In the genomic region with DNA sequence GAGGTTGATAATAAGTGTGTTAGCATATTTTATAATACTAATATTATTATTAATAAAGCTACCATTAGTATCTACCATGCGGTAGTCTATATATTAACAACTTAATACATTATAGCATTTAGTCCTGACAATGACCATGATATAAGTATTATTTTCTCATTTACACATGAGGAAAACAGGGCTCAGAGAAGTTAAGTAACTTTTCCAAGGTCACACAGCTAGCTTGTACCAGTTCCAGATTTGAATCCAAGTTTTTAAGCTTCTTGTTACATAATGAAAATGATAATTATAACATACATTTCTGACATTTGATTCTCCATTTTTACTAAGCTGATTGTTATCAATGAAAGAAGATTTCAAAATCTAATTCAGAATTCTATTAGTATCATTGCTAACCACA, we compare ENCODE assay signal across 3 cellular contexts.
TF ChIP-seq lines count a peak whose summit lies in the region.

No MANE protein-coding gene starts in this region.

TF ChIP-seq in A549, 52 proteins besides CTCF, POLR2A, EP300 and RAD21:
- TF ChIP-seq CEBPB (IDR thresholded peaks at IDR 0.05) = no peak
- TF ChIP-seq ZFP36 (IDR thresholded peaks at IDR 0.05; ENCODE audit: borderline replicate concordance, partially characterized antibody) = peak; percentile 21

TF ChIP-seq in K562, 482 proteins besides CTCF, POLR2A, EP300 and RAD21 (continues in another document):
- TF ChIP-seq WHSC1 (IDR thresholded peaks at IDR 0.05; ENCODE audit: low read length) (no peak), KLF16 (IDR thresholded peaks at IDR 0.05) (no peak), HDAC2 (IDR thresholded peaks at IDR 0.05) (peak; percentile 61; the same call in 1 of the 2 replicates), HLTF (IDR thresholded peaks at IDR 0.05) (no peak), ZFP30 (CRISPR knock-in tag; IDR thresholded peaks at IDR 0.05; ENCODE audit: borderline replicate concordance) (no peak), U2AF1 (optimal IDR thresholded peaks at IDR 0.05; ENCODE audit: low read depth, low read length) (no peak), SPI1 (IDR thresholded peaks at IDR 0.05; ENCODE audit: borderline replicate concordance, low read depth, low read length) (no peak), ATF1 (CRISPR knock-in tag; IDR thresholded peaks at IDR 0.05) (no peak), ATF1 (tag; IDR thresholded peaks at IDR 0.05) (no peak), RCOR1 (IDR thresholded peaks at IDR 0.05; ENCODE audit: borderline replicate concordance in 1 of 2, low read depth in 2 of 2, low read length in 2 of 2) (peak in 1 of 2 experiments; percentile 46; a peak in 1 of 4 replicates), ZNF217 (CRISPR knock-in tag; IDR thresholded peaks at IDR 0.05) (no peak), KDM1A (IDR thresholded peaks at IDR 0.05) (peak; percentile 71 to 77), ZFP36 (IDR thresholded peaks at IDR 0.05; ENCODE audit: low read depth, low read length, partially characterized antibody) (peak; percentile 84), MCM7 (IDR thresholded peaks at IDR 0.05) (no peak)
- TF ChIP-seq, protein P1, sequence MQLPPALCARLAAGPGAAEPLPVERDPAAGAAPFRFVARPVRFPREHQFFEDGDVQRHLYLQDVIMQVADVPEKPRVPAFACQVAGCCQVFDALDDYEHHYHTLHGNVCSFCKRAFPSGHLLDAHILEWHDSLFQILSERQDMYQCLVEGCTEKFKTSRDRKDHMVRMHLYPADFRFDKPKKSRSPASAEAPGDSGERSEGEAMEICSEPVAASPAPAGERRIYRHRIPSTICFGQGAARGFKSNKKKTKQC (CRISPR knock-in tag; IDR thresholded peaks at IDR 0.05) = no peak
- TF ChIP-seq, protein P2, sequence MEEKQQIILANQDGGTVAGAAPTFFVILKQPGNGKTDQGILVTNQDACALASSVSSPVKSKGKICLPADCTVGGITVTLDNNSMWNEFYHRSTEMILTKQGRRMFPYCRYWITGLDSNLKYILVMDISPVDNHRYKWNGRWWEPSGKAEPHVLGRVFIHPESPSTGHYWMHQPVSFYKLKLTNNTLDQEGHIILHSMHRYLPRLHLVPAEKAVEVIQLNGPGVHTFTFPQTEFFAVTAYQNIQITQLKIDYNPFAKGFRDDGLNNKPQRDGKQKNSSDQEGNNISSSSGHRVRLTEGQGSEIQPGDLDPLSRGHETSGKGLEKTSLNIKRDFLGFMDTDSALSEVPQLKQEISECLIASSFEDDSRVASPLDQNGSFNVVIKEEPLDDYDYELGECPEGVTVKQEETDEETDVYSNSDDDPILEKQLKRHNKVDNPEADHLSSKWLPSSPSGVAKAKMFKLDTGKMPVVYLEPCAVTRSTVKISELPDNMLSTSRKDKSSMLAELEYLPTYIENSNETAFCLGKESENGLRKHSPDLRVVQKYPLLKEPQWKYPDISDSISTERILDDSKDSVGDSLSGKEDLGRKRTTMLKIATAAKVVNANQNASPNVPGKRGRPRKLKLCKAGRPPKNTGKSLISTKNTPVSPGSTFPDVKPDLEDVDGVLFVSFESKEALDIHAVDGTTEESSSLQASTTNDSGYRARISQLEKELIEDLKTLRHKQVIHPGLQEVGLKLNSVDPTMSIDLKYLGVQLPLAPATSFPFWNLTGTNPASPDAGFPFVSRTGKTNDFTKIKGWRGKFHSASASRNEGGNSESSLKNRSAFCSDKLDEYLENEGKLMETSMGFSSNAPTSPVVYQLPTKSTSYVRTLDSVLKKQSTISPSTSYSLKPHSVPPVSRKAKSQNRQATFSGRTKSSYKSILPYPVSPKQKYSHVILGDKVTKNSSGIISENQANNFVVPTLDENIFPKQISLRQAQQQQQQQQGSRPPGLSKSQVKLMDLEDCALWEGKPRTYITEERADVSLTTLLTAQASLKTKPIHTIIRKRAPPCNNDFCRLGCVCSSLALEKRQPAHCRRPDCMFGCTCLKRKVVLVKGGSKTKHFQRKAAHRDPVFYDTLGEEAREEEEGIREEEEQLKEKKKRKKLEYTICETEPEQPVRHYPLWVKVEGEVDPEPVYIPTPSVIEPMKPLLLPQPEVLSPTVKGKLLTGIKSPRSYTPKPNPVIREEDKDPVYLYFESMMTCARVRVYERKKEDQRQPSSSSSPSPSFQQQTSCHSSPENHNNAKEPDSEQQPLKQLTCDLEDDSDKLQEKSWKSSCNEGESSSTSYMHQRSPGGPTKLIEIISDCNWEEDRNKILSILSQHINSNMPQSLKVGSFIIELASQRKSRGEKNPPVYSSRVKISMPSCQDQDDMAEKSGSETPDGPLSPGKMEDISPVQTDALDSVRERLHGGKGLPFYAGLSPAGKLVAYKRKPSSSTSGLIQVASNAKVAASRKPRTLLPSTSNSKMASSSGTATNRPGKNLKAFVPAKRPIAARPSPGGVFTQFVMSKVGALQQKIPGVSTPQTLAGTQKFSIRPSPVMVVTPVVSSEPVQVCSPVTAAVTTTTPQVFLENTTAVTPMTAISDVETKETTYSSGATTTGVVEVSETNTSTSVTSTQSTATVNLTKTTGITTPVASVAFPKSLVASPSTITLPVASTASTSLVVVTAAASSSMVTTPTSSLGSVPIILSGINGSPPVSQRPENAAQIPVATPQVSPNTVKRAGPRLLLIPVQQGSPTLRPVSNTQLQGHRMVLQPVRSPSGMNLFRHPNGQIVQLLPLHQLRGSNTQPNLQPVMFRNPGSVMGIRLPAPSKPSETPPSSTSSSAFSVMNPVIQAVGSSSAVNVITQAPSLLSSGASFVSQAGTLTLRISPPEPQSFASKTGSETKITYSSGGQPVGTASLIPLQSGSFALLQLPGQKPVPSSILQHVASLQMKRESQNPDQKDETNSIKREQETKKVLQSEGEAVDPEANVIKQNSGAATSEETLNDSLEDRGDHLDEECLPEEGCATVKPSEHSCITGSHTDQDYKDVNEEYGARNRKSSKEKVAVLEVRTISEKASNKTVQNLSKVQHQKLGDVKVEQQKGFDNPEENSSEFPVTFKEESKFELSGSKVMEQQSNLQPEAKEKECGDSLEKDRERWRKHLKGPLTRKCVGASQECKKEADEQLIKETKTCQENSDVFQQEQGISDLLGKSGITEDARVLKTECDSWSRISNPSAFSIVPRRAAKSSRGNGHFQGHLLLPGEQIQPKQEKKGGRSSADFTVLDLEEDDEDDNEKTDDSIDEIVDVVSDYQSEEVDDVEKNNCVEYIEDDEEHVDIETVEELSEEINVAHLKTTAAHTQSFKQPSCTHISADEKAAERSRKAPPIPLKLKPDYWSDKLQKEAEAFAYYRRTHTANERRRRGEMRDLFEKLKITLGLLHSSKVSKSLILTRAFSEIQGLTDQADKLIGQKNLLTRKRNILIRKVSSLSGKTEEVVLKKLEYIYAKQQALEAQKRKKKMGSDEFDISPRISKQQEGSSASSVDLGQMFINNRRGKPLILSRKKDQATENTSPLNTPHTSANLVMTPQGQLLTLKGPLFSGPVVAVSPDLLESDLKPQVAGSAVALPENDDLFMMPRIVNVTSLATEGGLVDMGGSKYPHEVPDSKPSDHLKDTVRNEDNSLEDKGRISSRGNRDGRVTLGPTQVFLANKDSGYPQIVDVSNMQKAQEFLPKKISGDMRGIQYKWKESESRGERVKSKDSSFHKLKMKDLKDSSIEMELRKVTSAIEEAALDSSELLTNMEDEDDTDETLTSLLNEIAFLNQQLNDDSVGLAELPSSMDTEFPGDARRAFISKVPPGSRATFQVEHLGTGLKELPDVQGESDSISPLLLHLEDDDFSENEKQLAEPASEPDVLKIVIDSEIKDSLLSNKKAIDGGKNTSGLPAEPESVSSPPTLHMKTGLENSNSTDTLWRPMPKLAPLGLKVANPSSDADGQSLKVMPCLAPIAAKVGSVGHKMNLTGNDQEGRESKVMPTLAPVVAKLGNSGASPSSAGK (IDR thresholded peaks at IDR 0.05) = 0 out of 2 replicates have a peak, but pooled peaks have one; percentile 20

TF ChIP-seq in H1, 55 proteins besides CTCF, POLR2A, EP300 and RAD21:
- TF ChIP-seq, protein P3, sequence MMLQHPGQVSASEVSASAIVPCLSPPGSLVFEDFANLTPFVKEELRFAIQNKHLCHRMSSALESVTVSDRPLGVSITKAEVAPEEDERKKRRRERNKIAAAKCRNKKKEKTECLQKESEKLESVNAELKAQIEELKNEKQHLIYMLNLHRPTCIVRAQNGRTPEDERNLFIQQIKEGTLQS (IDR thresholded peaks at IDR 0.05; ENCODE audit: insufficient read depth, low read depth, low read length) = no peak
- no peak for TF ChIP-seq TAF1 (IDR thresholded peaks at IDR 0.05; ENCODE audit: low read depth, low read length)
- no peak for TF ChIP-seq SAP30 (IDR thresholded peaks at IDR 0.05; ENCODE audit: insufficient read depth, insufficient replicate concordance, low read length)
- TF ChIP-seq CREB1 (IDR thresholded peaks at IDR 0.05) = no peak
- TF ChIP-seq POU5F1 (IDR thresholded peaks at IDR 0.05; ENCODE audit: low read depth, low read length) = no peak
- no peak for TF ChIP-seq CEBPB (IDR thresholded peaks at IDR 0.05; ENCODE audit: low read depth, low read length)
- no peak for TF ChIP-seq MAFK (IDR thresholded peaks at IDR 0.05; ENCODE audit: low read depth, low read length)
- peak; percentile 66; the same call in 1 of the 2 replicates for TF ChIP-seq KDM1A (IDR thresholded peaks at IDR 0.05; ENCODE audit: borderline replicate concordance, low read length)
